In the genomic region with DNA sequence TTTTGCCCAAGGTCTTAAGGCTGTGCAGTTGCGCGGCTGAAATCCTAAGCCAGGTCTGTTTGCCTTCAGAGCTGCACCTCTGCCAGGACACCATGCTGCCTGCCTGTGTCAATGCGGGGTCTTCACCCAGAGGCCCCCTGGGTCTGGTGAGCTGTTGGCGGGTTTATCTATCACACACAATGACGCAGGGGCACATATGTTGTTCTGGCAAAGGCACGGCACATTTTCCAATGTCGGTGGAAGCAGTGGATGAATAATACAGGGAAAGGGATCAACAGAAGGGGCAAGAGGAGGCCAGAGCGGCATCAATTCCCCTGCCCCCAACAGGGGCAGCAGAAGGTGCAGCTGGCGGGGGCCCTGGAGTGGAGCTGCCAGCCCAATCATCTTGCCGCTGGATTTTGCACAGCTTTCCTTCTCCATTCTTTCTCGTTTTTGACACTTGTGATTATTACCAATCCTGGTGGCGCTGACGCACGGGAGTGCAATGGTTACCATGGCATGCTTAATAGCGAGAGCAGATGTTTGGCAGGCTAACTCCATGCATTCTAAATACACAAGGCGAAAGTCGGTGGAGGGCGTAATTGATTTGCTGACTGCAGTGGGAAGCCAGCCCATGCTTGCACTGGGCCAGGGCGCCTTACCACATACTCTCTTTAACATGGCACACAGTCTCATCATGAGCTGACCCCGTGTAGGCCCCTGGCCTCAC, we compare ENCODE assay signal across 14 cellular contexts. TPM values are rescaled to one million over a fixed set of nuclear protein-coding genes. Genes with fewer than 3 reads are reported as not detected.
DNase-seq lines count a peak whose midpoint lies in the region; ATAC-seq and TF ChIP-seq lines count a peak whose summit lies in the region.
"Had no signal": no experiment of that assay in that cellular context is flagged by ENCODE, and none has a peak within 500 bp of the region (broad histone marks: within the 10 kb centered on the region; RNA-seq: fewer than 3 reads in every experiment).

No MANE protein-coding gene starts in this region.

- no peak overlapping the region for H3K27ac Mint-ChIP-seq in stimulated activated memory B cell treated with anti-CD40 and anti-IgM and Interleukin-4, amounts not matched to agents 10 μg/mL and 1 μg/mL and 100 μg/mL, for 72 hours
- H3K27ac Mint-ChIP-seq: activated CD8-positive, alpha-beta T cell treated with anti-CD3 and anti-CD28 coated beads for 36 hours; naive thymus-derived CD4-positive, alpha-beta T cell had no signal

- no peak overlapping the region for H3K4me3 Mint-ChIP-seq in stimulated activated memory B cell treated with anti-CD40 and anti-IgM and Interleukin-4, amounts not matched to agents 10 μg/mL and 1 μg/mL and 100 μg/mL, for 72 hours
- H3K4me3 Mint-ChIP-seq: activated CD8-positive, alpha-beta T cell treated with anti-CD3 and anti-CD28 coated beads for 36 hours had no signal

- H3K9me3 ChIP-seq in heart left ventricle, result no peaks in the 10 kb centered on the region

- DNase-seq in NCI-H1417 (lab: John Stamatoyannopoulos, UW) (peak in 2 of 3 experiments; percentile 40 to 72), NCI-H1417 treated with DMSO at 0.1 percent for 48 hours (lab: John Stamatoyannopoulos, UW) (no peak), NCI-H2029 treated with DMSO at 0.1 percent for 48 hours (lab: John Stamatoyannopoulos, UW) (peak; percentile 72), astrocyte of the spinal cord (ENCODE audit: low read depth, low spot score) (peak; percentile 55), mucosa of gallbladder (ENCODE audit: low spot score) (no peak), heart left ventricle (no peak)
- DNase-seq: activated CD8-positive, alpha-beta T cell treated with anti-CD3 and anti-CD28 coated beads for 36 hours; aorta; naive thymus-derived CD4-positive, alpha-beta T cell; NCI-H1048; OCI-M1 had no signal

- H3K27ac ChIP-seq in heart left ventricle, result no peak overlapping the region

- H3K9me3 Mint-ChIP-seq in stimulated activated memory B cell treated with anti-CD40 and anti-IgM and Interleukin-4, amounts not matched to agents 10 μg/mL and 1 μg/mL and 100 μg/mL, for 72 hours, result no peaks in the 10 kb centered on the region
- H3K9me3 Mint-ChIP-seq: activated CD8-positive, alpha-beta T cell treated with anti-CD3 and anti-CD28 coated beads for 36 hours had no signal

- intact Hi-C loops in heart left ventricle (cut with DNase I), result loop anchor here (5.0 to 10.0 kb wide), 9 partner anchors 152 to 1882 kb away; no protein-coding TSS in a partner anchor

- peaks cover 0 to 15% (median 5%) of the 10 kb centered on the region in 12 donors for H3K4me1 ChIP-seq in heart left ventricle

- peaks cover 7% of the 10 kb centered on the region for H3K4me1 Mint-ChIP-seq in stimulated activated memory B cell treated with anti-CD40 and anti-IgM and Interleukin-4, amounts not matched to agents 10 μg/mL and 1 μg/mL and 100 μg/mL, for 72 hours

- 87 to 92% (median 89%) methylated on average over 20 of the region's 20 CpGs for WGBS in heart left ventricle, 4 donors

- H3K4me3 ChIP-seq in astrocyte of the spinal cord (ENCODE audit: low read depth, low read length), result no peak overlapping the region
- no peak overlapping the region for H3K4me3 ChIP-seq in heart left ventricle

- peak; percentile 34 for ATAC-seq in stimulated activated memory B cell treated with anti-CD40 and anti-IgM and Interleukin-4, amounts not matched to agents 10 μg/mL and 1 μg/mL and 100 μg/mL, for 72 hours
- ATAC-seq in esophagus mucosa (no peak), heart left ventricle (no peak)

- no peaks in the 10 kb centered on the region for H3K36me3 ChIP-seq in heart left ventricle

- no peaks in the 10 kb centered on the region for H3K36me3 Mint-ChIP-seq in stimulated activated memory B cell treated with anti-CD40 and anti-IgM and Interleukin-4, amounts not matched to agents 10 μg/mL and 1 μg/mL and 100 μg/mL, for 72 hours
- H3K36me3 Mint-ChIP-seq: naive thymus-derived CD4-positive, alpha-beta T cell had no signal

- H3K27me3 ChIP-seq in heart left ventricle, result peaks cover 0 to 9% (median 0%) of the 10 kb centered on the region in 9 donors

- no peak for TF ChIP-seq POLR2A in heart left ventricle (IDR thresholded peaks at IDR 0.05)

- H3K27me3 Mint-ChIP-seq in stimulated activated memory B cell treated with anti-CD40 and anti-IgM and Interleukin-4, amounts not matched to agents 10 μg/mL and 1 μg/mL and 100 μg/mL, for 72 hours, result peaks cover 42% of the 10 kb centered on the region

- in situ Hi-C loops in astrocyte of the spinal cord (cut with HindIII; ENCODE audit: low sequenced_read_pairs), result no loop called here

- TF ChIP-seq CTCF in astrocyte of the spinal cord (IDR thresholded peaks at IDR 0.05; ENCODE audit: low read depth, low read length) (no peak), heart left ventricle (IDR thresholded peaks at IDR 0.05) (no peak)

RNA-seq across cellular contexts. Expression of a gene that starts 45.8 kb away (rescaled TPM):
- total RNA-seq in mucosa of gallbladder (14.6 TPM), esophagus mucosa (8.8 TPM), heart left ventricle (100 to 1,000 TPM in 5 of 9 donors, 10 to 100 TPM in 4; 57.1 to 208 (median 101) TPM)
- 100 to 1,000 TPM in 1 of 2 donors, 10 to 100 TPM in 1; 45.6 to 161 TPM for polyA plus RNA-seq in heart left ventricle
- total RNA-seq: A172 had no signal

Comparison
In these comparisons a context has a peak if more than half of its experiments do, and no peak if none do; other contexts are left out.
1. DNase-seq: peak in NCI-H1417 (2 of 3), NCI-H2029 treated with DMSO at 0.1 percent for 48 hours (single experiment) and astrocyte of the spinal cord (single experiment); none in NCI-H1417 treated with DMSO at 0.1 percent for 48 hours (single experiment), mucosa of gallbladder (single experiment) and heart left ventricle (0 of 5).